Comparison of ENCODE assay signal across 2 cellular contexts in genomic region chr3:194091897-194092296, GRCh38. TPM values are rescaled to one million over a fixed set of nuclear protein-coding genes. Genes with fewer than 3 reads are reported as not detected.
"Had no signal": no experiment of that assay in that cellular context is flagged by ENCODE, and none has a peak within 500 bp of the region (broad histone marks: within the 10 kb centered on the region; RNA-seq: fewer than 3 reads in every experiment).

No MANE protein-coding gene starts in this region.

RNA-seq across cellular contexts. Expression of gene HES1, which starts 44.1 kb away (rescaled TPM):
- total RNA-seq: activated CD8-positive, alpha-beta memory T cell treated with anti-CD3 and anti-CD28 coated beads for 36 hours; activated CD8-positive, alpha-beta T cell treated with anti-CD3 and anti-CD28 coated beads, Interleukin-2, amount 10 ng/mL, durations not matched to agents 7 days and 5 days had no signal
